In the genomic region with DNA sequence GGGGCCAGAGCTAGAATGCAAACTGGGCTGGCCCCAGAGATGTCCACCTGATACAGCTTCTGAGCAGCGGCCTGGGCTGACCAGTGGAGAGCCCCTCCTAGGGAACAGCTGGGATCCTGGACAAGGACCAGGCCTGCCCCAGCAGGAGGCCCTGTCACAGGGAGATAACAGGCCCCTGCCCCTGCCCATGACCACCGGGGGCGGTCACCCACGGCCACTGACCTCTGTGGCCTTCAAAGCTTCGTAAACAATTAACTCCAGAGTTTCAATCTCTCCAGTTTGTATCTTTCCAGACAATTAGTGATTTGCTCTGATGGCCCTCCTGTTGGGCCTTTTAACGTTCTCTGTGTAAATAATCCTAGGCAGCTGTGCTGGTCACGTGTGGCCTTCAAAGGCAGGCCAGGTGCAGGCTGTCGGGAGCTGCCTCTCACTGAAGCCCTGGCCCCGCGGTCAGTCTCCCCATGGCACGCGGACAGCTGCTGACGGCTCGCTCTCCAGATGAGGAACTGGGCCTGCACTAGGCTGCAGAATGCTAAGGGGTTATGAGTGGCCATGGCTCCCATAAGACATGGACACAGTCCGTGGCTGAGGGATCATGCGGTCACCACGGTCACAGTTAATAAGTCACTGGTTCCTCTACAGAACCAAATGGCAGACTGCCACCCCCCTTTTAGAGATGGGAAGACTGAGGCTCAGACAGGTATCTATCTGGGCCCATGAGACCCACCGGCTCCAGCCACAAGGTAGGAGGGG, we compare ENCODE assay signal across 7 cellular contexts. TPM values are rescaled to one million over a fixed set of nuclear protein-coding genes. Genes with fewer than 3 reads are reported as not detected.
DNase-seq lines count a peak whose midpoint lies in the region; ATAC-seq, FAIRE-seq and TF ChIP-seq lines count a peak whose summit lies in the region.

No MANE protein-coding gene starts in this region.

- H3K36me3 ChIP-seq in stomach, result peaks cover 0 to 10% (median 2%) of the 10 kb centered on the region in 4 donors

- CTCF ChIA-PET in activated CD4-positive, alpha-beta memory T cell treated with anti-CD3 and anti-CD28 coated beads, Interleukin-2, amount 10 ng/mL, durations not matched to agents 7 days and 5 days (lab: Charles Lee), result no interaction called here

- no peaks in the 10 kb centered on the region for H3K27me3 ChIP-seq in stomach

- H3K4me1 Mint-ChIP-seq in activated CD4-positive, alpha-beta memory T cell treated with anti-CD3 and anti-CD28 coated beads, Interleukin-2, amount 10 ng/mL, durations not matched to agents 7 days and 5 days, result no peaks in the 10 kb centered on the region

- FAIRE-seq in islet of Langerhans (lab: Jason Lieb, UNC), result peak; percentile 95

- peak overlapping the region in 4 of 5 donors; percentile 21 to 85 (median 70) for H3K27ac ChIP-seq in stomach

- no peak for TF ChIP-seq CTCF in stomach (IDR thresholded peaks at IDR 0.05)

- H3K9me3 Mint-ChIP-seq in activated CD4-positive, alpha-beta memory T cell treated with anti-CD3 and anti-CD28 coated beads, Interleukin-2, amount 10 ng/mL, durations not matched to agents 7 days and 5 days, result no peaks in the 10 kb centered on the region

- H3K27me3 Mint-ChIP-seq in activated CD4-positive, alpha-beta memory T cell treated with anti-CD3 and anti-CD28 coated beads, Interleukin-2, amount 10 ng/mL, durations not matched to agents 7 days and 5 days, result no peaks in the 10 kb centered on the region

- TF ChIP-seq EP300 in stomach (IDR thresholded peaks at IDR 0.05), result no peak

- ATAC-seq in GM18511 (IDR thresholded peaks at IDR 0.05; ENCODE audit: unreplicated experiment) (no peak), esophagus mucosa (no peak)

- intact Hi-C loops in stomach (cut with DNase I; ENCODE audit: low total_unique reads), result loop anchor here (10.0 kb wide), 1 partner anchor 135 kb away; no protein-coding TSS in a partner anchor

- H3K36me3 Mint-ChIP-seq in activated CD4-positive, alpha-beta memory T cell treated with anti-CD3 and anti-CD28 coated beads, Interleukin-2, amount 10 ng/mL, durations not matched to agents 7 days and 5 days (ENCODE audit: low read depth), result no peaks in the 10 kb centered on the region

- H3K9me3 ChIP-seq in stomach, result no peaks in the 10 kb centered on the region

- H3K4me1 ChIP-seq in stomach, result peaks cover 66 to 91% (median 86%) of the 10 kb centered on the region in 4 donors

- H3K4me3 ChIP-seq in stomach, result no peak overlapping the region

- no peak overlapping the region for H3K4me3 Mint-ChIP-seq in activated CD4-positive, alpha-beta memory T cell treated with anti-CD3 and anti-CD28 coated beads, Interleukin-2, amount 10 ng/mL, durations not matched to agents 7 days and 5 days

- 39 to 50% (median 45%) methylated on average over 15 to 18 of the region's 18 CpGs for WGBS in stomach, 5 donors

- DNase-seq in NCI-H1417 (lab: John Stamatoyannopoulos, UW) (peak; percentile 75 to 97 (median 86)), SK-N-DZ (ENCODE audit: low spot score) (peak; percentile 56), stomach (peak; percentile 61)
- DNase-seq in activated CD4-positive, alpha-beta memory T cell treated with anti-CD3 and anti-CD28 coated beads, Interleukin-2, amount 10 ng/mL, durations not matched to agents 7 days and 5 days, result no peak

- POLR2A ChIA-PET in activated CD4-positive, alpha-beta memory T cell treated with anti-CD3 and anti-CD28 coated beads, Interleukin-2, amount 10 ng/mL, durations not matched to agents 7 days and 5 days (lab: Charles Lee), result no interaction called here

- no peak overlapping the region for H3K27ac Mint-ChIP-seq in activated CD4-positive, alpha-beta memory T cell treated with anti-CD3 and anti-CD28 coated beads, Interleukin-2, amount 10 ng/mL, durations not matched to agents 7 days and 5 days

- no peak for TF ChIP-seq POLR2A in stomach (IDR thresholded peaks at IDR 0.05)

RNA-seq across cellular contexts. Expression of a gene that starts 9.2 kb away (rescaled TPM):
- 19.7 and 20.5 TPM in 2 replicates for polyA plus RNA-seq in SK-N-DZ (2014; cell fraction: cytosol; rRNA removed)
- polyA plus RNA-seq in SK-N-DZ (2014; cell fraction: nucleus; rRNA removed), result 10.5 and 11.1 TPM in 2 replicates
- total RNA-seq in stomach (100 to 1,000 TPM in 1 of 5 donors, 10 to 100 TPM in 2, 1 to 10 TPM in 2; 2.9 to 178 (median 20.7) TPM), esophagus mucosa (30.8 TPM)
- 10 to 100 TPM in 2 of 3 donors, 1 to 10 TPM in 1; 5.8 to 15.2 (median 10.5) TPM for polyA plus RNA-seq in stomach
- total RNA-seq in activated CD4-positive, alpha-beta memory T cell treated with anti-CD3 and anti-CD28 coated beads, Interleukin-2, amount 10 ng/mL, durations not matched to agents 7 days and 5 days, result 1 to 10 TPM; 6.2 to 6.8 TPM
